ENCODE assay signal across 22 cellular contexts in the genomic region with DNA sequence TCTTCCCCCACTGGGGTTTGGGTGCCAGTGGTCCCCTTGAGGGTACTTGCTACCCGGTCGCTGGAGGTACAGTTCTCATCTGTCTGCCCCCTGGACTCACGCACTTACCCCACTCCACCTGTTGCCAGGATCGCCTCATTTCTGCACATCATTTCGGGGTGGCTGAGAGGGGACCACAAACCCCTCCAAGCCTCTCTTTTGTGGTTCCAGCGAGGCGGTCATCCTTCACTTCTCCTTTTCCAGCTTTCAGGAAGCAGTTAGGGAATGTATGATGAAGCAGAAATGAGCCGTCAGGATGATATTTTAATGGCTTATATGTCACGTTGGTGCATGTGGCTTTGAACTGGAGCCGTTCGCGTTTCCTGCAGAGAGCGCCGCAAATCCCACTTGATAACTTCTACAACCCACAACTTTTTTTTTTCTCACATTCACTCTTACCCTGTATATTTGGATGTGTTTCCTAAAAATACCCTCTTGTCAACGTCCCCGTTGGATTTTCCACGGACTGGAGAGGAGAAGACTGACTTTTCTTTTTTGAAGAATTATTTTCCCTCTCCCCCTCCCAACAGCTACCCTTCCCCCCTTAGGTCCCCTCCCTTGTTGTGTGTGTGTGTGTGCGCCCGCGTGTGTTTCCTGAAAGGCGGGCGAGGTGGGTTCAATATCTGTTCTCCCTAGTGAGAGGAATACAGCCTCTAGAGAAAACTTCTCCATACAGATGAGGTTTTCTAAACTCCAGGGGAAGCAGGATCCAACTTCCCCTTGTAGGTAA. TPM values are rescaled to one million over a fixed set of nuclear protein-coding genes. Genes with fewer than 3 reads are reported as not detected.
A peak's percentile ranks its signal among the peaks of the same experiment; 100 is the strongest.
DNase-seq lines count a peak whose midpoint lies in the region; ATAC-seq and TF ChIP-seq lines count a peak whose summit lies in the region.
"Had no signal": no experiment of that assay in that cellular context is flagged by ENCODE, and none has a peak within 500 bp of the region (broad histone marks: within the 10 kb centered on the region; RNA-seq: fewer than 3 reads in every experiment).

Gene ZIC4, minus strand, starts transcription at position 289 of the 769 bp plus-strand sequence. CDS start 3,746 bp downstream, outside the sequence.

- H3K27me3 Mint-ChIP-seq in neural crest cell (ENCODE audit: low read depth) = peaks cover 98% of the 10 kb centered on the region
- H3K27me3 Mint-ChIP-seq in T-helper 2 cell treated with Interferon-gamma antibody and Interleukin-4, amounts not matched to agents 5 μg/mL and 100 μg/mL, for 36 hours (ENCODE audit: low read depth) = peaks cover 78% of the 10 kb centered on the region

- no peaks in the 10 kb centered on the region for H3F3A ChIP-seq in PC-3 (ENCODE audit: low read length, unreplicated experiment)

- H3K4me1 ChIP-seq in BLaER1 treated with 17β-estradiol and CSF1 and Interleukin-3, amounts not matched to agents 10 nM and 100 nM = peaks cover 12 to 29% (median 21%) of the 10 kb centered on the region in 10 experiments
- H3K4me1 ChIP-seq in PC-3 (ENCODE audit: insufficient read depth, low read length) = no peaks in the 10 kb centered on the region
- H3K4me1 ChIP-seq: parathyroid adenoma had no signal

- TF ChIP-seq CTCF in PC-3 (conservative IDR thresholded peaks at IDR 0.05; ENCODE audit: low read depth, low read length) = no peak
- no peak for TF ChIP-seq CTCF in neural crest cell (conservative IDR thresholded peaks at IDR 0.05)

- peaks cover 13% of the 10 kb centered on the region for H3K36me3 Mint-ChIP-seq in neural crest cell (ENCODE audit: low read depth)
- H3K36me3 Mint-ChIP-seq in T-helper 2 cell treated with Interferon-gamma antibody and Interleukin-4, amounts not matched to agents 5 μg/mL and 100 μg/mL, for 36 hours (ENCODE audit: low read depth) = peaks cover 11% of the 10 kb centered on the region
- H3K36me3 Mint-ChIP-seq: mesothelial cell of epicardium had no signal

- H3K4me2 ChIP-seq in BLaER1 treated with 17β-estradiol and CSF1 and Interleukin-3, amounts not matched to agents 10 nM and 100 nM = peak within 1 kb of the TSS; percentile 47 to 71 (median 60)
- peak within 1 kb of the TSS; percentile 24; the same call in 1 of the 2 replicates for H3K4me2 ChIP-seq in PC-3 (ENCODE audit: low read length)

- H3K4me3 ChIP-seq in BLaER1 treated with 17β-estradiol and CSF1 and Interleukin-3, amounts not matched to agents 10 nM and 100 nM = peak within 1 kb of the TSS in 3 of 10 experiments; percentile 1 to 12 (median 11); a peak in 2 of 20 replicates
- 0 out of 2 replicates have a peak within 1 kb of the TSS, but pooled peaks have one; percentile 25 for H3K4me3 ChIP-seq in PC-3 (ENCODE audit: low read length)
- H3K4me3 ChIP-seq: cardiac muscle cell, skin epidermis had no signal

- no TSS peak for BruUV-seq in PC-3 (replicated peaks; lab: Mats Ljungman, UMichigan)

- H3K27me3 ChIP-seq in BLaER1 treated with 17β-estradiol and CSF1 and Interleukin-3, amounts not matched to agents 10 nM and 100 nM = peaks cover 96 to 100% (median 100%) of the 10 kb centered on the region in 11 experiments
- H3K27me3 ChIP-seq in PC-3 (ENCODE audit: low read length) = peaks cover 89% of the 10 kb centered on the region

- POLR2A ChIA-PET in PC-3 (lab: Charles Lee; ENCODE audit: unreplicated experiment) = no interaction called here

- peaks cover 39 to 71% (median 55%) of the 10 kb centered on the region in 11 experiments for H3K9me3 ChIP-seq in BLaER1 treated with 17β-estradiol and CSF1 and Interleukin-3, amounts not matched to agents 10 nM and 100 nM (replicated peaks in 1 of 11)
- no peaks in the 10 kb centered on the region for H3K9me3 ChIP-seq in PC-3 (ENCODE audit: low read length)

- peaks cover 53% of the 10 kb centered on the region for H3K4me1 Mint-ChIP-seq in neural crest cell
- H3K4me1 Mint-ChIP-seq in T-helper 2 cell treated with Interferon-gamma antibody and Interleukin-4, amounts not matched to agents 5 μg/mL and 100 μg/mL, for 36 hours (ENCODE audit: low read depth) = peaks cover 4% of the 10 kb centered on the region

- H3K4me3 Mint-ChIP-seq in neural crest cell = peak within 1 kb of the TSS; percentile 94
- H3K4me3 Mint-ChIP-seq in T-helper 2 cell treated with Interferon-gamma antibody and Interleukin-4, amounts not matched to agents 5 μg/mL and 100 μg/mL, for 36 hours = no peak within 1 kb of the TSS
- H3K4me3 Mint-ChIP-seq: activated CD4-positive, alpha-beta T cell treated with anti-CD3 and anti-CD28 coated beads for 36 hours; mesothelial cell of epicardium; stimulated activated effector memory CD8-positive, alpha-beta T cell treated with anti-CD3 and anti-CD28 coated beads, Interleukin-12 subunit alpha, Interleukin-12 subunit beta, amount 100 ng/mL, for 72 hours had no signal

- no peaks in the 10 kb centered on the region for H3K9me3 Mint-ChIP-seq in neural crest cell
- H3K9me3 Mint-ChIP-seq in T-helper 2 cell treated with Interferon-gamma antibody and Interleukin-4, amounts not matched to agents 5 μg/mL and 100 μg/mL, for 36 hours = peaks cover 16% of the 10 kb centered on the region
- H3K9me3 Mint-ChIP-seq: mesothelial cell of epicardium had no signal

- no peaks in the 10 kb centered on the region for H3K79me2 ChIP-seq in PC-3 (ENCODE audit: low read length)
- H3K79me2 ChIP-seq: parathyroid adenoma had no signal

- intact Hi-C loops in PC-3 (cut with micrococcal nuclease) = no loop called here

- CTCF ChIA-PET in PC-3 (lab: Charles Lee) = no interaction called here

- H3K27ac Mint-ChIP-seq in neural crest cell (ENCODE audit: unreplicated experiment) = no peak within 1 kb of the TSS
- H3K27ac Mint-ChIP-seq in T-helper 2 cell treated with Interferon-gamma antibody and Interleukin-4, amounts not matched to agents 5 μg/mL and 100 μg/mL, for 36 hours = no peak within 1 kb of the TSS
- H3K27ac Mint-ChIP-seq: activated CD4-positive, alpha-beta T cell treated with anti-CD3 and anti-CD28 coated beads for 36 hours; mesothelial cell of epicardium; stimulated activated effector memory CD8-positive, alpha-beta T cell treated with anti-CD3 and anti-CD28 coated beads, Interleukin-12 subunit alpha, Interleukin-12 subunit beta, amount 100 ng/mL, for 72 hours had no signal

- no peak within 1 kb of the TSS for H3K27ac ChIP-seq in BLaER1 treated with 17β-estradiol and CSF1 and Interleukin-3, amounts not matched to agents 10 nM and 100 nM
- H3K27ac ChIP-seq in PC-3 (ENCODE audit: low read length) = no peak within 1 kb of the TSS
- H3K27ac ChIP-seq: cardiac muscle cell, parathyroid adenoma had no signal

- DNase-seq in PC-3 (no peak), ecto neural progenitor cell (ENCODE audit: low spot score) (peak; percentile 36), neural crest cell (ENCODE audit: low read depth, low spot score) (peak; percentile 1), GDM1 (lab: John Stamatoyannopoulos, UW) (no peak), dedifferentiated amniotic fluid mesenchymal stem cell (ENCODE audit: extremely low spot score) (no peak)
- DNase-seq in T-helper 2 cell treated with Interferon-gamma antibody and Interleukin-4, amounts not matched to agents 5 μg/mL and 100 μg/mL, for 36 hours (ENCODE audit: low spot score) = no peak
- DNase-seq: activated CD4-positive, alpha-beta T cell treated with anti-CD3 and anti-CD28 coated beads for 36 hours; HCEC 1CT; NCI-H1092 treated with DMSO at 0.1 percent for 48 hours; NK-92 treated with Interleukin-12 subunit alpha and Interleukin-12 subunit beta, amount 100 ng/mL, for 24 hours; Right ventricle myocardium superior had no signal

- no peaks in the 10 kb centered on the region for H3K9me2 ChIP-seq in PC-3 (replicated peaks; ENCODE audit: low read length)

- ATAC-seq in PC-3 = no peak
- no peak for ATAC-seq in GM21619 (IDR thresholded peaks at IDR 0.05; ENCODE audit: unreplicated experiment)
- ATAC-seq: activated CD4-positive, alpha-beta T cell treated with anti-CD3 and anti-CD28 coated beads for 36 hours; activated naive CD4-positive, alpha-beta T cell treated with anti-CD3 and anti-CD28 coated beads, Interleukin-2, amount 50 U/mL, for 72 hours; stimulated activated effector memory CD8-positive, alpha-beta T cell treated with anti-CD3 and anti-CD28 coated beads, Interleukin-12 subunit alpha, Interleukin-12 subunit beta, amount 100 ng/mL, for 72 hours had no signal

- peaks cover 0 to 18% (median 5%) of the 10 kb centered on the region in 11 experiments; a peak in 7 of 22 replicates for H4K20me1 ChIP-seq in BLaER1 treated with 17β-estradiol and CSF1 and Interleukin-3, amounts not matched to agents 10 nM and 100 nM
- H4K20me1 ChIP-seq in PC-3 (ENCODE audit: low read length) = no peaks in the 10 kb centered on the region

- H3K36me3 ChIP-seq in BLaER1 treated with 17β-estradiol and CSF1 and Interleukin-3, amounts not matched to agents 10 nM and 100 nM = no peaks in the 10 kb centered on the region
- no peaks in the 10 kb centered on the region for H3K36me3 ChIP-seq in PC-3 (ENCODE audit: low read depth, low read length)
- H3K36me3 ChIP-seq: cardiac muscle cell had no signal

- H3K9ac ChIP-seq in BLaER1 treated with 17β-estradiol and CSF1 and Interleukin-3, amounts not matched to agents 10 nM and 100 nM = no peak within 1 kb of the TSS
- no peak within 1 kb of the TSS for H3K9ac ChIP-seq in PC-3 (ENCODE audit: low read length)
- H3K9ac ChIP-seq: parathyroid adenoma had no signal

- no peak within 1 kb of the TSS for H2AFZ ChIP-seq in PC-3 (ENCODE audit: low read length)
- H2AFZ ChIP-seq: parathyroid adenoma had no signal

RNA-seq across cellular contexts. Expression of gene ZIC4, which starts in this region (rescaled TPM):
- total RNA-seq in PC-3 (2014; rRNA removed) = not detected in 2 replicates
- 4.5 and 6.1 TPM in 2 replicates for total RNA-seq in neural crest cell
- total RNA-seq: activated CD4-positive, alpha-beta T cell treated with anti-CD3 and anti-CD28 coated beads for 36 hours; activated naive CD4-positive, alpha-beta T cell treated with anti-CD3 and anti-CD28 coated beads, Interleukin-2, amount 50 U/mL, for 72 hours; cardiac muscle cell; epithelial cell of proximal tubule; mesothelial cell of epicardium; Right ventricle myocardium superior; T-helper 1 cell treated with Interleukin-12 subunit alpha and Interleukin-12 subunit beta and Interleukin-4 antibody, amounts not matched to agents 30 ng/mL and 1 ng/mL, for 36 hours; ureter had no signal

Comparison
In these comparisons a context has a peak if more than half of its experiments do, and no peak if none do; other contexts are left out.
1. DNase-seq: peak in ecto neural progenitor cell (single experiment) and neural crest cell (single experiment); none in PC-3 (single experiment), T-helper 2 cell treated with Interferon-gamma antibody and Interleukin-4, amounts not matched to agents 5 μg/mL and 100 μg/mL, for 36 hours (single experiment), GDM1 (single experiment) and dedifferentiated amniotic fluid mesenchymal stem cell (single experiment).